In genomic region chr3:4732974-4733373, GRCh38 we compare ENCODE assay signal across 26 cellular contexts.
DNase-seq lines count a peak whose midpoint lies in the region; ATAC-seq and TF ChIP-seq lines count a peak whose summit lies in the region.
"Had no signal": no experiment of that assay in that cellular context is flagged by ENCODE, and none has a peak within 500 bp of the region (broad histone marks: within the 10 kb centered on the region; RNA-seq: fewer than 3 reads in every experiment).

No MANE protein-coding gene starts in this region.

- H3K27ac ChIP-seq in SK-N-SH (ENCODE audit: low read depth in 2 of 2, low read length in 1 of 2) = no peak overlapping the region
- H3K27ac ChIP-seq in psoas muscle = no peak overlapping the region
- no peak overlapping the region for H3K27ac ChIP-seq in hepatocyte
- H3K27ac ChIP-seq: esophagus squamous epithelium, RWPE1 had no signal

- CTCF ChIA-PET in SK-N-SH (lab: Yijun Ruan, JAX) = interaction anchor here (1.0 to 3.0 kb wide), 3 partner anchors 12 to 22 kb away, joined by 3 to 11 read pairs (median 4); no protein-coding TSS in a partner anchor

- H3K4me1 Mint-ChIP-seq in memory B cell = peaks cover 3% of the 10 kb centered on the region

- H3K9me3 Mint-ChIP-seq in memory B cell = no peaks in the 10 kb centered on the region
- H3K9me3 Mint-ChIP-seq: activated naive CD4-positive, alpha-beta T cell treated with anti-CD3 and anti-CD28 coated beads, Interleukin-2, amount 50 U/mL, for 24 hours had no signal

- H3K4me3 ChIP-seq in SK-N-SH (ENCODE audit: low read depth in 2 of 2, low read length in 1 of 2) (no peak overlapping the region), psoas muscle (no peak overlapping the region), hepatocyte (no peak overlapping the region)
- H3K4me3 ChIP-seq: esophagus squamous epithelium, MG63 had no signal

- H4K20me1 ChIP-seq in SK-N-SH (ENCODE audit: insufficient read depth) (no peaks in the 10 kb centered on the region), hepatocyte (ENCODE audit: insufficient read depth, poor library complexity, severe bottlenecking) (no peaks in the 10 kb centered on the region)

- TF ChIP-seq EP300 in SK-N-SH (IDR thresholded peaks at IDR 0.05; ENCODE audit: borderline replicate concordance in 1 of 2, low read depth in 1 of 2, low read length in 1 of 2) = no peak

- no peak overlapping the region for H3K4me3 Mint-ChIP-seq in memory B cell
- H3K4me3 Mint-ChIP-seq: activated CD8-positive, alpha-beta T cell treated with anti-CD3 and anti-CD28 coated beads, Interleukin-2, amount 10 ng/mL, durations not matched to agents 7 days and 5 days; activated naive CD4-positive, alpha-beta T cell treated with anti-CD3 and anti-CD28 coated beads, Interleukin-2, amount 50 U/mL, for 24 hours; stimulated activated naive CD8-positive, alpha-beta T cell treated with anti-CD3 and anti-CD28 coated beads, Interleukin-15, amount 100 ng/mL, for 72 hours had no signal

- H3K27ac Mint-ChIP-seq in memory B cell = peak overlapping the region; percentile 17
- H3K27ac Mint-ChIP-seq: activated T-helper 2 cell treated with anti-CD3 and anti-CD28 coated beads, Interferon-gamma antibody, Interleukin-2, Interleukin-4, amounts not matched to agents 10 μg/mL and 5 μg/mL and 100 μg/mL, durations not matched to agents 14 hours and 24 hours and 36 hours had no signal

- TF ChIP-seq RAD21 in SK-N-SH (IDR thresholded peaks at IDR 0.05; ENCODE audit: low read length) = no peak

- H3K4me2 ChIP-seq in SK-N-SH (no peak overlapping the region), hepatocyte (no peak overlapping the region)

- H2AFZ ChIP-seq in SK-N-SH (ENCODE audit: low read depth) (no peak overlapping the region), hepatocyte (no peak overlapping the region)

- H3F3A ChIP-seq in SK-N-SH (replicated peaks; ENCODE audit: insufficient read depth) = no peaks in the 10 kb centered on the region

- H3K9me2 ChIP-seq in SK-N-SH (no peaks in the 10 kb centered on the region), hepatocyte (replicated peaks; ENCODE audit: insufficient read depth) (no peaks in the 10 kb centered on the region)

- H3K9me3 ChIP-seq in SK-N-SH (no peaks in the 10 kb centered on the region), psoas muscle (no peaks in the 10 kb centered on the region), hepatocyte (ENCODE audit: low read depth) (no peaks in the 10 kb centered on the region)
- H3K9me3 ChIP-seq: esophagus squamous epithelium, MG63 had no signal

- H3K27me3 ChIP-seq in SK-N-SH (ENCODE audit: insufficient read depth) (no peaks in the 10 kb centered on the region), psoas muscle (ENCODE audit: insufficient read depth in 3 of 3, low read length in 2 of 3) (no peaks in the 10 kb centered on the region), hepatocyte (no peaks in the 10 kb centered on the region)
- H3K27me3 ChIP-seq: esophagus squamous epithelium, MG63 had no signal

- ATAC-seq in SK-N-SH treated with all-trans-retinoic acid at 6 μM for 48 hours (no peak), memory B cell (ENCODE audit: low read depth) (no peak), psoas muscle (no peak)
- ATAC-seq: HCT116; left lobe of liver; stimulated activated naive CD8-positive, alpha-beta T cell treated with anti-CD3 and anti-CD28 coated beads, Interleukin-15, amount 100 ng/mL, for 72 hours had no signal

- H3K79me2 ChIP-seq in SK-N-SH (ENCODE audit: insufficient read depth) (no peaks in the 10 kb centered on the region), hepatocyte (no peaks in the 10 kb centered on the region)

- peaks cover 56% of the 10 kb centered on the region for H3K36me3 Mint-ChIP-seq in memory B cell

- TF ChIP-seq CTCF in SK-N-SH (IDR thresholded peaks at IDR 0.05) (no peak), psoas muscle (IDR thresholded peaks at IDR 0.05) (no peak), hepatocyte (IDR thresholded peaks at IDR 0.05; ENCODE audit: poor library complexity) (no peak)

- H3K27me3 Mint-ChIP-seq in memory B cell = no peaks in the 10 kb centered on the region
- H3K27me3 Mint-ChIP-seq: activated naive CD4-positive, alpha-beta T cell treated with anti-CD3 and anti-CD28 coated beads, Interleukin-2, amount 50 U/mL, for 24 hours; stimulated activated naive CD8-positive, alpha-beta T cell treated with anti-CD3 and anti-CD28 coated beads, Interleukin-15, amount 100 ng/mL, for 72 hours had no signal

- H3K4me1 ChIP-seq in SK-N-SH (ENCODE audit: control insufficient read depth in 1 of 2, insufficient read depth in 2 of 2, low read depth in 1 of 2, low read length in 1 of 2) (peaks cover 5 to 6% of the 10 kb centered on the region in 2 experiments; a peak in 2 of 4 replicates), psoas muscle (peaks cover 6% of the 10 kb centered on the region), hepatocyte (ENCODE audit: insufficient read depth) (peaks cover 5% of the 10 kb centered on the region)

- intact Hi-C loops in psoas muscle (cut with DNase I) = no loop called here

- H3K36me3 ChIP-seq in SK-N-SH (replicated peaks in 1 of 2; ENCODE audit: control insufficient read depth in 1 of 2, insufficient read depth in 2 of 2, low read length in 1 of 2) (peaks cover 0 to 12% of the 10 kb centered on the region in 2 experiments), psoas muscle (ENCODE audit: insufficient read depth in 1 of 2, low read depth in 1 of 2) (no peaks in the 10 kb centered on the region), hepatocyte (replicated peaks; ENCODE audit: insufficient read depth, low read depth) (no peaks in the 10 kb centered on the region)
- H3K36me3 ChIP-seq: MG63 had no signal

- no peak overlapping the region for H3K9ac ChIP-seq in SK-N-SH

- whole genome bisulfite sequencing in SK-N-SH (ENCODE audit: low lambda C conversion rate) = 84% methylated on average over 11 of the region's 12 CpGs
- 71 to 73% (median 72%) methylated on average over 12 of the region's 12 CpGs for WGBS in psoas muscle, 3 donors
- WGBS in hepatocyte (ENCODE audit: low lambda C conversion rate, missing lambda C conversion rate) = 68% methylated on average over 12 of the region's 12 CpGs

- POLR2A ChIA-PET in SK-N-SH (lab: Yijun Ruan, JAX) = no interaction called here

- DNase-seq in SK-N-SH (peak; percentile 28), astrocyte of the hippocampus (ENCODE audit: low read depth, low spot score) (peak; percentile 52), memory B cell (ENCODE audit: low spot score in 2 of 2) (no peak), NCI-H1694 (lab: John Stamatoyannopoulos, UW) (no peak), psoas muscle (no peak), hepatocyte (ENCODE audit: low spot score) (no peak)
- DNase-seq: activated CD4-positive, alpha-beta T cell treated with anti-CD3 and anti-CD28 coated beads for 1 hour; activated CD8-positive, alpha-beta T cell treated with anti-CD3 and anti-CD28 coated beads, Interleukin-2, amount 10 ng/mL, durations not matched to agents 7 days and 5 days; amygdala; dermis blood vessel endothelial cell; DMS79 treated with DMSO at 0.1 percent for 48 hours; esophagus squamous epithelium; foreskin melanocyte; KG1; mesendoderm; MG63; NCI-H1436; NCI-H82; stimulated activated CD8-positive, alpha-beta memory T cell treated with anti-CD3 and anti-CD28 coated beads, Interleukin-4, amount 100 ng/mL, for 48 hours; stimulated activated naive CD8-positive, alpha-beta T cell treated with anti-CD3 and anti-CD28 coated beads, Interleukin-15, amount 100 ng/mL, for 72 hours had no signal

TF ChIP-seq in SK-N-SH, 30 proteins besides CTCF, POLR2A, EP300 and RAD21:
- no peak for TF ChIP-seq SIN3A (IDR thresholded peaks at IDR 0.05; ENCODE audit: borderline replicate concordance, low read depth, low read length)

TF ChIP-seq in SK-N-SH treated with all-trans-retinoic acid at 6 μM for 48 hours, 23 proteins besides CTCF, POLR2A, EP300 and RAD21:
- no peak for TF ChIP-seq BACH2 (CRISPR knock-in tag; IDR thresholded peaks at IDR 0.05; ENCODE audit: borderline replicate concordance)
- no peak for TF ChIP-seq OSR1 (CRISPR knock-in tag; IDR thresholded peaks at IDR 0.05)
- TF ChIP-seq CSRNP3 (CRISPR knock-in tag; IDR thresholded peaks at IDR 0.05) = no peak
- TF ChIP-seq GLIS3 (CRISPR knock-in tag; IDR thresholded peaks at IDR 0.05) = no peak
- no peak for TF ChIP-seq ZC3H10 (CRISPR knock-in tag; IDR thresholded peaks at IDR 0.05)
- no peak for TF ChIP-seq TCF4 (CRISPR knock-in tag; IDR thresholded peaks at IDR 0.05; ENCODE audit: borderline replicate concordance)
- TF ChIP-seq ESRRG (CRISPR knock-in tag; IDR thresholded peaks at IDR 0.05) = no peak
- no peak for TF ChIP-seq ZNF70 (CRISPR knock-in tag; IDR thresholded peaks at IDR 0.05)
- no peak for TF ChIP-seq ZFP3 (CRISPR knock-in tag; IDR thresholded peaks at IDR 0.05)
- TF ChIP-seq PPARA (CRISPR knock-in tag; IDR thresholded peaks at IDR 0.05; ENCODE audit: borderline replicate concordance) = no peak
- no peak for TF ChIP-seq CREB5 (CRISPR knock-in tag; IDR thresholded peaks at IDR 0.05; ENCODE audit: low read depth)
- no peak for TF ChIP-seq ARNTL (CRISPR knock-in tag; IDR thresholded peaks at IDR 0.05; ENCODE audit: borderline replicate concordance, low read depth)

Comparison
In these comparisons a context has a peak if more than half of its experiments do, and no peak if none do; other contexts are left out.
1. DNase-seq: peak in SK-N-SH (single experiment) and astrocyte of the hippocampus (single experiment); none in memory B cell (0 of 2), NCI-H1694 (single experiment), psoas muscle (0 of 2) and hepatocyte (single experiment).